In genomic region chr5:72268753-72269410, GRCh38 we compare ENCODE assay signal across 1 cellular context.
A peak's percentile ranks its signal among the peaks of the same experiment; 100 is the strongest.
TF ChIP-seq lines count a peak whose summit lies in the region.

No MANE protein-coding gene starts in this region.

TF ChIP-seq in K562, 482 proteins besides CTCF, POLR2A, EP300 and RAD21 (continued from another document):
- TF ChIP-seq HBP1 (CRISPR knock-in tag; IDR thresholded peaks at IDR 0.05) (no peak), SMARCA5 (IDR thresholded peaks at IDR 0.05) (no peak), SP1 (CRISPR knock-in tag; IDR thresholded peaks at IDR 0.05) (no peak), RCOR1 (IDR thresholded peaks at IDR 0.05; ENCODE audit: borderline replicate concordance in 1 of 2, low read depth in 2 of 2, low read length in 2 of 2) (0 out of 4 replicates have a peak, but pooled peaks of 1 of the 2 experiments have one; percentile 37)
